20 cellular contexts compared by ENCODE assay signal in the genomic region with DNA sequence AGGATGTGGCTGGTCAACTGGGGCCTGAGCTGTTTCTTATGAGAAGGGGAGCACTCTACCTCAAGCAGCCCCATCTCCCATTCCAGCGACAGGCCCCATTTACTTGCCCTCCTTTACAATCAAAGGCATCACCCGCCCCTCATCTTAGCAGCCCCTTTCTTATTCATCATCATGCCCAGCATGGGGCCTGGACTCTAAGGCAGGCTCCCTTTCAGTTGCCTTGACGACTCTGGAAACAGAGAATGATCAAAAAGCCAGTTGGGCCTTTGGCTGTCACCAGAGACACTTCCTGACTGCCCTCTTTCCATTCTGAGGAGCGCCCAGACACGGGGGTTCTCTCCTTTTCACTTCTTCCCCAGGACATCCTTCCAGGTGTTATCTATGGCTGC. TPM values are rescaled to one million over a fixed set of nuclear protein-coding genes. Genes with fewer than 3 reads are reported as not detected.
DNase-seq lines count a peak whose midpoint lies in the region; TF ChIP-seq lines count a peak whose summit lies in the region.
"Had no signal": no experiment of that assay in that cellular context is flagged by ENCODE, and none has a peak within 500 bp of the region (broad histone marks: within the 10 kb centered on the region; RNA-seq: fewer than 3 reads in every experiment).

No MANE protein-coding gene starts in this region.

- H3K9ac ChIP-seq in HUES6 (ENCODE audit: low read length): peak overlapping the region; percentile 23

- TF ChIP-seq CTCF in adrenal gland (IDR thresholded peaks at IDR 0.05): no peak

- H3K27me3 ChIP-seq in HUES6 (ENCODE audit: control insufficient read depth, insufficient read depth, low read length): peaks cover 79% of the 10 kb centered on the region
- H3K27me3 ChIP-seq in adrenal gland: peaks cover 3% of the 10 kb centered on the region
- H3K27me3 ChIP-seq: SJCRH30 had no signal

- no peak for TF ChIP-seq POLR2A in adrenal gland (IDR thresholded peaks at IDR 0.05)

- H3K36me3 ChIP-seq in HUES6 (ENCODE audit: control insufficient read depth, insufficient read depth, low read length): no peaks in the 10 kb centered on the region
- H3K36me3 ChIP-seq in adrenal gland (replicated peaks in 1 of 2): no peaks in the 10 kb centered on the region
- H3K36me3 ChIP-seq: MG63, SJCRH30 had no signal

- intact Hi-C loops in adrenal gland (cut with DNase I): no loop called here

- H3K4me3 ChIP-seq in HUES6 (ENCODE audit: low read depth, low read length) (peak overlapping the region; percentile 48), adrenal gland (no peak overlapping the region)
- H3K4me3 ChIP-seq: A549, MG63, SJCRH30 had no signal

- H3K27ac ChIP-seq in HUES6 (ENCODE audit: low read depth, low read length): no peak overlapping the region
- H3K27ac ChIP-seq in adrenal gland: no peak overlapping the region
- H3K27ac ChIP-seq: A549, C4-2B, HL-60, RWPE1, SJCRH30 had no signal

- H3K9me3 ChIP-seq in HUES6 (ENCODE audit: control insufficient read depth, insufficient read depth, low read depth, low read length) (no peaks in the 10 kb centered on the region), adrenal gland (replicated peaks in 1 of 3) (no peaks in the 10 kb centered on the region)
- H3K9me3 ChIP-seq: A549, MG63, SJCRH30 had no signal

- H3K4me1 ChIP-seq in HUES6 (ENCODE audit: control insufficient read depth, insufficient read depth, low read length) (peaks cover 14% of the 10 kb centered on the region), adrenal gland (replicated peaks in 1 of 2) (no peaks in the 10 kb centered on the region)
- H3K4me1 ChIP-seq: A549, SJCRH30 had no signal

- 31 to 43% (median 41%) methylated on average over 5 of the region's 5 CpGs for WGBS in adrenal gland, 4 donors

- DNase-seq in ELF-1 (ENCODE audit: low read depth, low spot score): peak; percentile 86
- peak; percentile 74 for DNase-seq in iPS DF 4.7 (ENCODE audit: extremely low read depth, low spot score)
- DNase-seq in left kidney (ENCODE audit: low read depth, low spot score): peak; percentile 24
- no peak for DNase-seq in stimulated activated CD4-positive, alpha-beta T cell treated with anti-CD3 and anti-CD28 coated beads, Interleukin-4, amount 100 ng/mL, for 24 hours
- DNase-seq in adrenal gland: no peak
- DNase-seq in LoVo (ENCODE audit: low spot score): no peak
- DNase-seq in UCSD-AML1 (lab: John Stamatoyannopoulos, UW; ENCODE audit: unreplicated experiment): no peak
- DNase-seq: DMS 273 treated with DMSO at 0.1 percent for 48 hours; KG1; MG63; NCI-H1092; NCI-H1694; NCI-H446; NK-92 treated with Interleukin-12 subunit alpha and Interleukin-12 subunit beta, amount 100 ng/mL, for 24 hours; SJCRH30 had no signal

RNA-seq across cellular contexts. Expression of gene CELF4, which starts 11.2 kb away (rescaled TPM):
- total RNA-seq in adrenal gland: 10 to 100 TPM in 2 of 8 donors, 1 to 10 TPM in 4, under 1 TPM in 1, not detected in 1; 0.42 to 16.9 (median 1.3) TPM
- 10 to 100 TPM in 2 of 3 donors, 1 to 10 TPM in 1; 3.9 to 15.1 (median 10.4) TPM for polyA plus RNA-seq in adrenal gland
- total RNA-seq: SJCRH30 had no signal

Comparison
In these comparisons a context has a peak if more than half of its experiments do, and no peak if none do; other contexts are left out.
1. DNase-seq: peak in ELF-1 (single experiment), iPS DF 4.7 (single experiment) and left kidney (single experiment); none in stimulated activated CD4-positive, alpha-beta T cell treated with anti-CD3 and anti-CD28 coated beads, Interleukin-4, amount 100 ng/mL, for 24 hours (single experiment), adrenal gland (0 of 7), LoVo (single experiment) and UCSD-AML1 (single experiment).